Comparison of ENCODE assay signal across 8 cellular contexts in genomic region chr7:102433319-102434038, GRCh38. TPM values are rescaled to one million over a fixed set of nuclear protein-coding genes. Genes with fewer than 3 reads are reported as not detected.
DNase-seq lines count a peak whose midpoint lies in the region; ATAC-seq and TF ChIP-seq lines count a peak whose summit lies in the region.

Gene ORAI2 (plus strand): TSS chr7:102433575. CDS start chr7:102438957, 5,382 bp downstream.

- peaks cover 13% of the 10 kb centered on the region for H3K79me2 ChIP-seq in neural cell (replicated peaks; ENCODE audit: insufficient read depth, low read length)

- H3F3A ChIP-seq in neural cell (ENCODE audit: insufficient read depth, low read length, poor library complexity, severe bottlenecking) = no peaks in the 10 kb centered on the region

- TF ChIP-seq CTCF in fibroblast of the aortic adventitia (IDR thresholded peaks at IDR 0.05; ENCODE audit: insufficient read depth, low read length) (no peak), neural cell (IDR thresholded peaks at IDR 0.05; ENCODE audit: poor library complexity, severe bottlenecking) (no peak)

- TF ChIP-seq EP300 in neural cell (conservative IDR thresholded peaks at IDR 0.05; ENCODE audit: poor library complexity, severe bottlenecking) = no peak

- H3K9me3 ChIP-seq in neural cell (ENCODE audit: low read length) = no peaks in the 10 kb centered on the region

- H3K27ac ChIP-seq in neural cell (ENCODE audit: low read length) = peak within 1 kb of the TSS; percentile 71

- no peaks in the 10 kb centered on the region for H3K9me2 ChIP-seq in neural cell (ENCODE audit: insufficient read depth, low read length)

- peaks cover 71% of the 10 kb centered on the region for H3K4me1 Mint-ChIP-seq in stimulated activated naive CD8-positive, alpha-beta T cell treated with anti-CD3 and anti-CD28 coated beads, Interleukin-15, amount 100 ng/mL, for 72 hours

- H3K9me3 Mint-ChIP-seq in stimulated activated naive CD8-positive, alpha-beta T cell treated with anti-CD3 and anti-CD28 coated beads, Interleukin-15, amount 100 ng/mL, for 72 hours = no peaks in the 10 kb centered on the region

- peak within 1 kb of the TSS; percentile 33 for H2AFZ ChIP-seq in neural cell (ENCODE audit: low read depth, low read length)

- H4K20me1 ChIP-seq in neural cell (ENCODE audit: insufficient read depth) = no peaks in the 10 kb centered on the region

- H3K9ac ChIP-seq in neural cell (ENCODE audit: low read length) = peak within 1 kb of the TSS; percentile 89

- no peak for TF ChIP-seq RAD21 in neural cell (conservative IDR thresholded peaks at IDR 0.05)

- ATAC-seq in GM19324 (IDR thresholded peaks at IDR 0.05; ENCODE audit: low FRiP score, unreplicated experiment) = peak; percentile 71
- peak; percentile 48 for ATAC-seq in HG03571 (IDR thresholded peaks at IDR 0.05; ENCODE audit: unreplicated experiment)
- ATAC-seq in stimulated activated naive CD8-positive, alpha-beta T cell treated with anti-CD3 and anti-CD28 coated beads, Interleukin-15, amount 100 ng/mL, for 72 hours = peak; percentile 75

- no peaks in the 10 kb centered on the region for H3K27me3 Mint-ChIP-seq in stimulated activated naive CD8-positive, alpha-beta T cell treated with anti-CD3 and anti-CD28 coated beads, Interleukin-15, amount 100 ng/mL, for 72 hours

- peak within 1 kb of the TSS; percentile 93 for H3K27ac Mint-ChIP-seq in stimulated activated naive CD8-positive, alpha-beta T cell treated with anti-CD3 and anti-CD28 coated beads, Interleukin-15, amount 100 ng/mL, for 72 hours

- H3K4me2 ChIP-seq in neural cell (ENCODE audit: low read length) = peak within 1 kb of the TSS; percentile 73

- DNase-seq in C1 segment of cervical spinal cord (lab: John Stamatoyannopoulos, UW) = peak in 13 of 14 donors; percentile 21 to 85 (median 53)
- DNase-seq in RPMI8226 = peak; percentile 94
- DNase-seq in activated effector memory CD4-positive, alpha-beta T cell treated with Interleukin-2 at 50 U/mL for 16 hours = peak; percentile 81
- DNase-seq in fibroblast of the aortic adventitia (ENCODE audit: low read depth) = peak; percentile 45
- peak; percentile 82 to 84 for DNase-seq in stimulated activated naive CD8-positive, alpha-beta T cell treated with anti-CD3 and anti-CD28 coated beads, Interleukin-15, amount 100 ng/mL, for 72 hours

- no peaks in the 10 kb centered on the region for H3K36me3 ChIP-seq in neural cell (ENCODE audit: insufficient read depth, low read length)

- H3K4me3 ChIP-seq in fibroblast of the aortic adventitia (ENCODE audit: low read depth, low read length) (peak within 1 kb of the TSS; percentile 76), neural cell (ENCODE audit: low read length) (peak within 1 kb of the TSS; percentile 92)

- peak within 1 kb of the TSS; percentile 83 to 87 for H3K4me3 Mint-ChIP-seq in stimulated activated naive CD8-positive, alpha-beta T cell treated with anti-CD3 and anti-CD28 coated beads, Interleukin-15, amount 100 ng/mL, for 72 hours

- H3K27me3 ChIP-seq in neural cell (ENCODE audit: insufficient read depth, low read depth, low read length) = no peaks in the 10 kb centered on the region

TF ChIP-seq in neural cell, 6 proteins besides CTCF, POLR2A, EP300 and RAD21:
- TF ChIP-seq SMC3 (conservative IDR thresholded peaks at IDR 0.05; ENCODE audit: poor library complexity) (no peak), MXI1 (conservative IDR thresholded peaks at IDR 0.05; ENCODE audit: poor library complexity, severe bottlenecking) (peak; percentile 67)

RNA-seq across cellular contexts. Expression of gene ORAI2, which starts in this region (rescaled TPM):
- total RNA-seq in fibroblast of the aortic adventitia (ENCODE audit: low replicate concordance) = 31.8 and 44.1 TPM in 2 replicates
- 36.3 and 52.0 TPM in 2 replicates for polyA plus RNA-seq in neural cell
- 46.3 and 49.3 TPM in 2 replicates for polyA minus RNA-seq in neural cell

Comparison
In these comparisons a context has a peak if more than half of its experiments do, and no peak if none do; other contexts are left out.
1. Peak in every context shown above with its lines: DNase-seq, ATAC-seq, H3K4me3 ChIP-seq and H3K27ac ChIP-seq.